Comparison of ENCODE assay signal across 18 cellular contexts in genomic region chr5:120568716-120569115, GRCh38.
A peak's percentile ranks its signal among the peaks of the same experiment; 100 is the strongest.
DNase-seq lines count a peak whose midpoint lies in the region; ATAC-seq and TF ChIP-seq lines count a peak whose summit lies in the region.
"Had no signal": no experiment of that assay in that cellular context is flagged by ENCODE, and none has a peak within 500 bp of the region (broad histone marks: within the 10 kb centered on the region; RNA-seq: fewer than 3 reads in every experiment).

No MANE protein-coding gene starts in this region.

- H3K27ac ChIP-seq in ACC112 (ENCODE audit: low read depth, low read length): peak overlapping the region; percentile 34; the same call in 1 of the 2 replicates
- peak overlapping the region; percentile 53 for H3K27ac ChIP-seq in SJSA1
- H3K27ac ChIP-seq in tibial artery: no peak overlapping the region
- H3K27ac ChIP-seq: 22Rv1 had no signal

- H2AFZ ChIP-seq in ACC112 (ENCODE audit: low read length, unreplicated experiment): no peak overlapping the region

- DNase-seq in GM04503 (ENCODE audit: low read depth): peak; percentile 29
- DNase-seq in SJSA1 (ENCODE audit: low read depth in 1 of 2, low spot score in 2 of 2): peak in 1 of 2 experiments; percentile 69
- peak; percentile 30 for DNase-seq in fibroblast of mammary gland (ENCODE audit: low read depth)
- no peak for DNase-seq in tibial artery
- no peak for DNase-seq in COLO829 (ENCODE audit: low spot score)
- DNase-seq in activated naive CD4-positive, alpha-beta T cell treated with anti-CD3 and anti-CD28 coated beads, Interleukin-2, amount 50 U/mL, for 72 hours (ENCODE audit: low spot score in 2 of 2): no peak
- DNase-seq: C1 segment of cervical spinal cord, DND-41, H9, KG1, NCI-H1105, NCI-H1694, NCI-H524 treated with DMSO at 0.1 percent for 48 hours, SK-N-SH had no signal

- peaks cover 7 to 12% of the 10 kb centered on the region in 2 donors for H3K9me3 Mint-ChIP-seq in activated naive CD4-positive, alpha-beta T cell treated with anti-CD3 and anti-CD28 coated beads, Interleukin-2, amount 50 U/mL, for 72 hours
- H3K9me3 Mint-ChIP-seq: H9 had no signal

- H3K27me3 ChIP-seq in ACC112 (ENCODE audit: insufficient read depth, low read length) (no peaks in the 10 kb centered on the region), SJSA1 (replicated peaks) (no peaks in the 10 kb centered on the region), tibial artery (no peaks in the 10 kb centered on the region)

- H3K9me3 ChIP-seq in SJSA1 (replicated peaks) (no peaks in the 10 kb centered on the region), tibial artery (no peaks in the 10 kb centered on the region)
- H3K9me3 ChIP-seq: SK-N-SH had no signal

- H3K36me3 Mint-ChIP-seq in activated naive CD4-positive, alpha-beta T cell treated with anti-CD3 and anti-CD28 coated beads, Interleukin-2, amount 50 U/mL, for 72 hours: no peaks in the 10 kb centered on the region

- no peak overlapping the region for H3K4me3 ChIP-seq in ACC112 (ENCODE audit: low read depth, low read length)
- H3K4me3 ChIP-seq in SJSA1: no peak overlapping the region
- no peak overlapping the region for H3K4me3 ChIP-seq in fibroblast of mammary gland (ENCODE audit: control insufficient read depth, low read depth, low read length)
- H3K4me3 ChIP-seq in tibial artery: no peak overlapping the region

- TF ChIP-seq CTCF in fibroblast of mammary gland (conservative IDR thresholded peaks at IDR 0.05; ENCODE audit: control insufficient read depth, insufficient read depth, low read depth, low read length) (no peak), tibial artery (IDR thresholded peaks at IDR 0.05) (no peak)

- H3K27ac Mint-ChIP-seq in activated naive CD4-positive, alpha-beta T cell treated with anti-CD3 and anti-CD28 coated beads, Interleukin-2, amount 50 U/mL, for 72 hours: no peak overlapping the region
- H3K27ac Mint-ChIP-seq: H9 had no signal

- no peak for ATAC-seq in HG03565 (IDR thresholded peaks at IDR 0.05; ENCODE audit: unreplicated experiment)
- ATAC-seq in activated naive CD4-positive, alpha-beta T cell treated with anti-CD3 and anti-CD28 coated beads, Interleukin-2, amount 50 U/mL, for 72 hours: no peak
- ATAC-seq: Panc1 had no signal

- peaks cover 17% of the 10 kb centered on the region for H3K4me1 ChIP-seq in ACC112 (ENCODE audit: control insufficient read depth, insufficient read depth, low read length, unreplicated experiment)
- peaks cover 24% of the 10 kb centered on the region for H3K4me1 ChIP-seq in SJSA1 (replicated peaks)
- no peaks in the 10 kb centered on the region for H3K4me1 ChIP-seq in tibial artery

- H3K36me3 ChIP-seq in ACC112 (ENCODE audit: insufficient read depth, low read length): peaks cover 6% of the 10 kb centered on the region
- no peaks in the 10 kb centered on the region; the same call in 1 of the 2 replicates for H3K36me3 ChIP-seq in SJSA1
- no peaks in the 10 kb centered on the region for H3K36me3 ChIP-seq in tibial artery

- intact Hi-C loops in tibial artery (cut with DNase I; ENCODE audit: low total_unique reads): no loop called here

- peaks cover 35% of the 10 kb centered on the region for H3K79me2 ChIP-seq in ACC112 (ENCODE audit: control insufficient read depth, insufficient read depth, low read length, unreplicated experiment)

Comparison
In these comparisons a context has a peak if more than half of its experiments do, and no peak if none do; other contexts are left out.
1. H3K27ac ChIP-seq: peak in ACC112 (single experiment) and SJSA1 (single experiment); none in tibial artery (0 of 2).
2. DNase-seq: peak in GM04503 (single experiment) and fibroblast of mammary gland (single experiment); none in tibial artery (0 of 2), COLO829 (single experiment) and activated naive CD4-positive, alpha-beta T cell treated with anti-CD3 and anti-CD28 coated beads, Interleukin-2, amount 50 U/mL, for 72 hours (0 of 2).